Comparison of ENCODE assay signal across 1 cellular context in genomic region chr2:158740127-158740526, GRCh38.
TF ChIP-seq lines count a peak whose summit lies in the region.

No MANE protein-coding gene starts in this region.

TF ChIP-seq in H1, 55 proteins besides CTCF, POLR2A, EP300 and RAD21 (continued from another document):
- no peak for TF ChIP-seq CHD7 (IDR thresholded peaks at IDR 0.05; ENCODE audit: insufficient replicate concordance, low read length)
- TF ChIP-seq MAX (IDR thresholded peaks at IDR 0.05): no peak
- no peak for TF ChIP-seq GTF2F1 (IDR thresholded peaks at IDR 0.05; ENCODE audit: borderline replicate concordance, low read depth, low read length)
